In genomic region chr1:31762726-31763670, GRCh38 we compare ENCODE assay signal across 8 cellular contexts. TPM values are rescaled to one million over a fixed set of nuclear protein-coding genes. Genes with fewer than 3 reads are reported as not detected.
DNase-seq lines count a peak whose midpoint lies in the region; ATAC-seq and TF ChIP-seq lines count a peak whose summit lies in the region.

No MANE protein-coding gene starts in this region.

- H3K27me3 ChIP-seq in OCI-LY3 (ENCODE audit: low read depth, low read length): no peaks in the 10 kb centered on the region
- H3K27me3 ChIP-seq in esophagus (ENCODE audit: control insufficient read depth in 1 of 2, insufficient read depth in 2 of 2, low read length in 2 of 2): peaks cover 0 to 9% of the 10 kb centered on the region in 2 donors
- peaks cover 35% of the 10 kb centered on the region for H3K27me3 ChIP-seq in muscle layer of duodenum (ENCODE audit: low read depth, low read length)

- TF ChIP-seq CTCF in OCI-LY3 (IDR thresholded peaks at IDR 0.05; ENCODE audit: low read depth, low read length): peak; percentile 53

- H3K27ac ChIP-seq in OCI-LY3 (ENCODE audit: low read length): no peak overlapping the region
- H3K27ac ChIP-seq in esophagus (ENCODE audit: low read depth in 2 of 2, low read length in 1 of 2): no peak overlapping the region
- no peak overlapping the region for H3K27ac ChIP-seq in muscle layer of duodenum (ENCODE audit: low read length)

- peak overlapping the region; percentile 97 for H3K4me2 ChIP-seq in OCI-LY3 (ENCODE audit: low read length)

- H3K9me3 ChIP-seq in OCI-LY3 (ENCODE audit: insufficient read depth, low read length) (no peaks in the 10 kb centered on the region), esophagus (ENCODE audit: control insufficient read depth in 2 of 2, insufficient read depth in 1 of 2, low read depth in 1 of 2, low read length in 1 of 2) (no peaks in the 10 kb centered on the region), muscle layer of duodenum (ENCODE audit: control insufficient read depth in 1 of 2, low read length in 2 of 2) (no peaks in the 10 kb centered on the region)

- H3K4me3 ChIP-seq in OCI-LY3 (ENCODE audit: low read length) (peak overlapping the region; percentile 96), esophagus (ENCODE audit: low read depth in 1 of 2, low read length in 2 of 2) (peak overlapping the region; percentile 8 to 52), muscle layer of duodenum (ENCODE audit: low read depth in 1 of 2, low read length in 2 of 2) (peak overlapping the region; percentile 44 to 70)

- peaks cover 32% of the 10 kb centered on the region for H3K4me1 ChIP-seq in OCI-LY3 (ENCODE audit: low read length)
- peaks cover 2 to 9% of the 10 kb centered on the region in 2 donors for H3K4me1 ChIP-seq in esophagus (ENCODE audit: control insufficient read depth in 2 of 2, insufficient read depth in 2 of 2, low read length in 1 of 2)
- H3K4me1 ChIP-seq in muscle layer of duodenum (ENCODE audit: control insufficient read depth in 1 of 2, insufficient read depth in 2 of 2, low read length in 2 of 2): peaks cover 8 to 44% of the 10 kb centered on the region in 2 donors

- H3K36me3 ChIP-seq in OCI-LY3 (replicated peaks; ENCODE audit: low read depth, low read length) (no peaks in the 10 kb centered on the region), esophagus (ENCODE audit: control insufficient read depth in 2 of 2, insufficient read depth in 2 of 2, low read length in 1 of 2) (no peaks in the 10 kb centered on the region), muscle layer of duodenum (ENCODE audit: control insufficient read depth in 1 of 2, insufficient read depth in 2 of 2, low read length in 2 of 2) (no peaks in the 10 kb centered on the region)

- intact Hi-C loops in posterior vena cava (cut with DNase I): no loop called here

- H4K20me1 ChIP-seq in OCI-LY3 (ENCODE audit: insufficient read depth, low read length): peaks cover 23% of the 10 kb centered on the region

- no peak overlapping the region for H2AFZ ChIP-seq in OCI-LY3 (ENCODE audit: low read depth, low read length)

- peak overlapping the region; percentile 77 for H3K9ac ChIP-seq in OCI-LY3 (ENCODE audit: low read length)

- ATAC-seq in stimulated activated naive CD8-positive, alpha-beta T cell treated with anti-CD3 and anti-CD28 coated beads, Interleukin-15, Interleukin-2, amounts not matched to agents 100 U/mL and 50 U/mL, for 24 hours: peak; percentile 33

- DNase-seq in C1 segment of cervical spinal cord (lab: John Stamatoyannopoulos, UW): peak in 13 of 14 donors; percentile 30 to 86 (median 60)
- peak; percentile 79 for DNase-seq in HK-2 (ENCODE audit: unreplicated experiment)
- peak; percentile 76 for DNase-seq in activated T-cell treated with anti-CD3 and anti-CD28 coated beads, Interleukin-2, amount 50 U/mL, for 1 hour
- peak; percentile 80 for DNase-seq in stimulated activated naive CD8-positive, alpha-beta T cell treated with anti-CD3 and anti-CD28 coated beads, Interleukin-15, Interleukin-2, amounts not matched to agents 100 U/mL and 50 U/mL, for 24 hours
- DNase-seq in posterior vena cava (ENCODE audit: low spot score): no peak

- WGBS in esophagus, 2 donors: 1% methylated on average over 57 to 60 of the region's 60 CpGs

- no peaks in the 10 kb centered on the region for H3K79me2 ChIP-seq in OCI-LY3 (ENCODE audit: low read length)

RNA-seq across cellular contexts. Expression of gene ADGRB2, which starts 1.1 kb away (rescaled TPM):
- polyA plus RNA-seq in esophagus: under 1 TPM; 0.34 to 0.51 TPM
- total RNA-seq in posterior vena cava: 1 to 10 TPM; 3.8 to 5.3 TPM

RNA-seq across cellular contexts. Expression of gene SPOCD1, which starts 52.8 kb away (rescaled TPM):
- polyA plus RNA-seq in esophagus: under 1 TPM; 0.08 to 0.13 TPM
- total RNA-seq in posterior vena cava: 10 to 100 TPM; 13.5 to 23.0 TPM

RNA-seq across cellular contexts. Expression of gene COL16A1, which starts 59.2 kb away (rescaled TPM):
- 10 to 100 TPM; 12.2 to 25.2 TPM for polyA plus RNA-seq in esophagus
- 100 to 1,000 TPM in 1 of 2 donors, 10 to 100 TPM in 1; 93.3 to 179 TPM for total RNA-seq in posterior vena cava

Comparison
In these comparisons a context has a peak if more than half of its experiments do, and no peak if none do; other contexts are left out.
1. H3K4me3 ChIP-seq: peak in every context shown above with its lines; median percentile 96 in OCI-LY3; 57 in muscle layer of duodenum; 30 in esophagus.